Comparison of ENCODE assay signal across 9 cellular contexts in the genomic region with DNA sequence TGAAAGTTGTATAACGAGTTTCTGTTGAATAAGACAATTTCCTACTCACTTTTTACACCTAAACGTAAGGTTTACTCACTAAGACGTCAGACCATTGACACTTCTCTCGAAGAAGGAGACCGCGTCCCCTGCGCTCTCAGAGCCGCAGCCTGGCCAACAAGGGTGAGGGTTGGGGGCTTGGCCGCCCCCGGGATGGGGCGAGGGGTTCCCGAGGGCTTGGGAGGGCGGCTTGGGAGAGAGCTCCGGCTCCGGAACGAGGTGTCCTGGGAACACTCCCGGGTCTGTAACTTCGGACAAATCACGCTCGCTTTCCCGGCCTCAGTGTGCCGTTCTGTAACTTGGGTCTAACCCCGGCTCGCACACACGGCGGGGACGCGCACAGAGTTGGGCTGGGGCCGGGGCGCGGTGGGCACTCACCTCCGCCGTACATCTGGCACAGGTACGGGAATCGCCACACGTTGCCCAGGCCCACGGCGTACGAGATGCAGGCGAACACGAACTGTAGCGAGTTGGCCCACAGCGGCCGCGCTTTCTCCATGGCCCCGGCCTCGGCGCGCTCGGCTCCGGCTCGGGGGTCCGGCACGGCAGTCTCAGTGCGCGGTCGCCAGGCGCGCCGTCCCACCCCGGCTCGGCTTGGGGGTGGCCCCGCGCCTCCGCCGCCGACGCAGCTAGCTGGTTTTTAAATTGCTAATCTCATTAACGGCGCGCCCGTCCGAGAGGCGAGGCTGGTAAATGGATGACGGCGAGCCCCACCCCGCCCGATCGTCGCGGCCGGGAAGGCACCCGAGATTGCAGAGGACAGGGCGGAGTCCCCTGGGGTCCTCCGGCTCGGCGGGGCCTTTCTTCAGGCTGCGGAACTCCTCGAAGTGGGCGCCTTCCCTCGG. TPM values are rescaled to one million over a fixed set of nuclear protein-coding genes. Genes with fewer than 3 reads are reported as not detected.
DNase-seq lines count a peak whose midpoint lies in the region; ATAC-seq and TF ChIP-seq lines count a peak whose summit lies in the region.
"Had no signal": no experiment of that assay in that cellular context is flagged by ENCODE, and none has a peak within 500 bp of the region (broad histone marks: within the 10 kb centered on the region; RNA-seq: fewer than 3 reads in every experiment).

A gene with protein sequence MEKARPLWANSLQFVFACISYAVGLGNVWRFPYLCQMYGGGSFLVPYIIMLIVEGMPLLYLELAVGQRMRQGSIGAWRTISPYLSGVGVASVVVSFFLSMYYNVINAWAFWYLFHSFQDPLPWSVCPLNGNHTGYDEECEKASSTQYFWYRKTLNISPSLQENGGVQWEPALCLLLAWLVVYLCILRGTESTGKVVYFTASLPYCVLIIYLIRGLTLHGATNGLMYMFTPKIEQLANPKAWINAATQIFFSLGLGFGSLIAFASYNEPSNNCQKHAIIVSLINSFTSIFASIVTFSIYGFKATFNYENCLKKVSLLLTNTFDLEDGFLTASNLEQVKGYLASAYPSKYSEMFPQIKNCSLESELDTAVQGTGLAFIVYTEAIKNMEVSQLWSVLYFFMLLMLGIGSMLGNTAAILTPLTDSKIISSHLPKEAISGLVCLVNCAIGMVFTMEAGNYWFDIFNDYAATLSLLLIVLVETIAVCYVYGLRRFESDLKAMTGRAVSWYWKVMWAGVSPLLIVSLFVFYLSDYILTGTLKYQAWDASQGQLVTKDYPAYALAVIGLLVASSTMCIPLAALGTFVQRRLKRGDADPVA (minus strand): TSS at position 655 of the 884 bp plus-strand sequence. CDS start 117 bp downstream, at position 538.

- DNase-seq in GM12864 (ENCODE audit: low read depth) = no peak
- DNase-seq in activated CD4-positive, alpha-beta memory T cell treated with anti-CD3 and anti-CD28 coated beads, Interleukin-2, amount 10 ng/mL, durations not matched to agents 7 days and 5 days = no peak
- no peak for DNase-seq in left ventricle myocardium inferior
- DNase-seq in psoas muscle = no peak
- no peak for DNase-seq in MG63
- DNase-seq in NCI-H510A treated with DMSO at 0.1 percent for 48 hours (lab: John Stamatoyannopoulos, UW) = no peak
- no peak for DNase-seq in NCI-H345 treated with DMSO at 0.1 percent for 48 hours (lab: John Stamatoyannopoulos, UW; ENCODE audit: unreplicated experiment)

- H3K36me3 Mint-ChIP-seq in activated CD4-positive, alpha-beta memory T cell treated with anti-CD3 and anti-CD28 coated beads, Interleukin-2, amount 10 ng/mL, durations not matched to agents 7 days and 5 days (ENCODE audit: low read depth) = peaks cover 2% of the 10 kb centered on the region

- intact Hi-C loops in left ventricle myocardium inferior (cut with micrococcal nuclease) = no loop called here
- intact Hi-C loops in psoas muscle (cut with DNase I) = no loop called here

- TF ChIP-seq CTCF in GM12864 (IDR thresholded peaks at IDR 0.05; ENCODE audit: low read depth, low read length, missing control alignments) (no peak), left ventricle myocardium inferior (IDR thresholded peaks at IDR 0.05; ENCODE audit: borderline replicate concordance) (no peak), psoas muscle (IDR thresholded peaks at IDR 0.05) (no peak)

- peak; percentile 56 to 64 (median 59) for ATAC-seq in psoas muscle
- no peak for ATAC-seq in HG02852 (IDR thresholded peaks at IDR 0.05; ENCODE audit: unreplicated experiment)

- 2 to 3% (median 3%) methylated on average over 78 to 91 of the region's 91 CpGs for WGBS in psoas muscle, 3 donors

- peaks cover 72% of the 10 kb centered on the region for H3K27me3 Mint-ChIP-seq in activated CD4-positive, alpha-beta memory T cell treated with anti-CD3 and anti-CD28 coated beads, Interleukin-2, amount 10 ng/mL, durations not matched to agents 7 days and 5 days

- peaks cover 7% of the 10 kb centered on the region for H3K4me1 Mint-ChIP-seq in activated CD4-positive, alpha-beta memory T cell treated with anti-CD3 and anti-CD28 coated beads, Interleukin-2, amount 10 ng/mL, durations not matched to agents 7 days and 5 days

- CTCF ChIA-PET in activated CD4-positive, alpha-beta memory T cell treated with anti-CD3 and anti-CD28 coated beads, Interleukin-2, amount 10 ng/mL, durations not matched to agents 7 days and 5 days (lab: Charles Lee) = no interaction called here

- no peak within 1 kb of the TSS for H3K27ac Mint-ChIP-seq in activated CD4-positive, alpha-beta memory T cell treated with anti-CD3 and anti-CD28 coated beads, Interleukin-2, amount 10 ng/mL, durations not matched to agents 7 days and 5 days

- H3K27ac ChIP-seq in left ventricle myocardium inferior (replicated peaks) (no peak within 1 kb of the TSS), psoas muscle (no peak within 1 kb of the TSS)
- H3K27ac ChIP-seq: HL-60 had no signal

- H3K4me1 ChIP-seq in left ventricle myocardium inferior = peaks cover 16% of the 10 kb centered on the region
- H3K4me1 ChIP-seq in psoas muscle = no peaks in the 10 kb centered on the region

- H3K36me3 ChIP-seq in left ventricle myocardium inferior = no peaks in the 10 kb centered on the region
- H3K36me3 ChIP-seq in psoas muscle (ENCODE audit: insufficient read depth in 1 of 2, low read depth in 1 of 2) = no peaks in the 10 kb centered on the region
- H3K36me3 ChIP-seq in MG63 = no peaks in the 10 kb centered on the region

- peak within 1 kb of the TSS; percentile 67 for H3K4me3 Mint-ChIP-seq in activated CD4-positive, alpha-beta memory T cell treated with anti-CD3 and anti-CD28 coated beads, Interleukin-2, amount 10 ng/mL, durations not matched to agents 7 days and 5 days

- H3K9me3 Mint-ChIP-seq in activated CD4-positive, alpha-beta memory T cell treated with anti-CD3 and anti-CD28 coated beads, Interleukin-2, amount 10 ng/mL, durations not matched to agents 7 days and 5 days = no peaks in the 10 kb centered on the region

- H3K4me3 ChIP-seq in GM12864 (ENCODE audit: low read depth, low read length) (peak within 1 kb of the TSS; percentile 1; the same call in 1 of the 2 replicates), left ventricle myocardium inferior (peak within 1 kb of the TSS; percentile 67), psoas muscle (peak within 1 kb of the TSS; percentile 74), MG63 (no peak within 1 kb of the TSS; the same call in 1 of the 2 replicates)

- H3K27me3 ChIP-seq in left ventricle myocardium inferior (ENCODE audit: low read depth) (peaks cover 63% of the 10 kb centered on the region), psoas muscle (ENCODE audit: insufficient read depth in 3 of 3, low read length in 2 of 3) (peaks cover 0 to 51% (median 14%) of the 10 kb centered on the region in 3 donors), MG63 (peaks cover 17% of the 10 kb centered on the region)

- H3K9me3 ChIP-seq in left ventricle myocardium inferior (replicated peaks) = no peaks in the 10 kb centered on the region
- no peaks in the 10 kb centered on the region for H3K9me3 ChIP-seq in psoas muscle
- no peaks in the 10 kb centered on the region for H3K9me3 ChIP-seq in MG63

- POLR2A ChIA-PET in activated CD4-positive, alpha-beta memory T cell treated with anti-CD3 and anti-CD28 coated beads, Interleukin-2, amount 10 ng/mL, durations not matched to agents 7 days and 5 days (lab: Charles Lee) = no interaction called here

RNA-seq across cellular contexts. Expression of the gene that starts here (rescaled TPM):
- total RNA-seq in activated CD4-positive, alpha-beta memory T cell treated with anti-CD3 and anti-CD28 coated beads, Interleukin-2, amount 10 ng/mL, durations not matched to agents 7 days and 5 days = not detected
- not detected for total RNA-seq in left ventricle myocardium inferior
- under 1 TPM; 0.27 to 0.69 (median 0.59) TPM for total RNA-seq in psoas muscle
- polyA plus RNA-seq in psoas muscle = under 1 TPM; 0.10 to 0.42 (median 0.37) TPM
- total RNA-seq in MG63 (2014; rRNA removed; shearing (Covaris generic); ENCODE audit: low replicate concordance) = not detected in 2 replicates

Comparison
In these comparisons a context has a peak if more than half of its experiments do, and no peak if none do; other contexts are left out.
1. Peak in ATAC-seq and H3K4me3 ChIP-seq in psoas muscle; RNA of the gene not detected or under 1 TPM.